8 cellular contexts compared by ENCODE assay signal in the genomic region with DNA sequence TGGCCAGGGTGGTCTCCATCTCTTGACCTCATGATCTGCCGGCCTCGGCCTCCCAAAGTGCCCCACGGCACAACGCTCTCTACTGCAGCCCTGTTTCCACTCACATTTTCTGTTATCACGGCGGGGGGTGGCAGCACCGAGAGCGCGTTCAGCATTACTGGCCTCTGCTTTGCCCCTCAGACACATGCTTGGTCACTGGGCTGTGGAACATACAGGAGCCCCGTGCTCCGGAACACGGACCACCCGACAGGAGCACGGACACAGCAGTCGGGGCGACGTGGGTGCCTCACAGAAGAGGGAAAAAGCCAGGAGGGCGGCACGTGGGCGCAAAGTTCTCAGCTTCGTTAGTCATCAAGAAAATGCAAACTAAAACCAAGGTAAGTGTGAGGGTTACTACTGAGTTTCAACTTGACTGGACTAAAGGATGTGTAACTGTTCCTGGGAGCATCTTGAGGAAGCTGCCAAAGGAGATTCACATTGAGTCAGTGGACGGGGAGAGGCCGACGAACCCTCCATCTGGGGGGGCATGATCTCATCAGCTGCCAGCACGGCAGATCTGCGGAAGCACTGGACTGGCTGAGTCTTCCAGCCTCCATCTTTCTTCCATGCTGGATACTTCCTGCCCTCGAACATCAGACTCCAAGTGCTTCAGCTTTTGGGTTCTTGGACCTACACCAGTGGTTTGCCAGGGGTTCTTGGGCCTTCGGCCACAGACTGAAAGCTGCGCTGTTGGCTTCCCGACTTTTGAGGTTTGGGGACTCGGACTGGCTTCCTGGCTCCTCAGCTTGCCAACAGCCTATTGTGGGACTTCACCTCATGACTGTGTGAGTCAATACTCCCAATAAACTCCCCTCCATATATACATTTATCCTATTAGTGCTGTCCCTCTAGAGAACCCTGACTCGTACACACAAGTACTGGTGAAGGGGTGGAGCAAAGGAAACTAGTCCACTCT.
A peak's percentile ranks its signal among the peaks of the same experiment; 100 is the strongest.
DNase-seq lines count a peak whose midpoint lies in the region; ATAC-seq and TF ChIP-seq lines count a peak whose summit lies in the region.

No MANE protein-coding gene starts in this region.

- H3K4me3 Mint-ChIP-seq in WTC11, result no peak overlapping the region

- CTCF ChIA-PET in WTC11 (lab: Charles Lee), result interaction anchor here (1.2 to 2.2 kb wide), 2 partner anchors 11 to 16 kb away, joined by 3 to 15 read pairs; no protein-coding TSS in a partner anchor

- peak overlapping the region; percentile 94 for H3K27ac Mint-ChIP-seq in WTC11

- H3K36me3 Mint-ChIP-seq in WTC11, result no peaks in the 10 kb centered on the region

- H3K27me3 Mint-ChIP-seq in WTC11 (ENCODE audit: low read depth), result no peaks in the 10 kb centered on the region

- DNase-seq in AG08395 (ENCODE audit: low spot score) (peak; percentile 59), WTC11 (ENCODE audit: low spot score) (peak; percentile 1), fibroblast of peridontal ligament (ENCODE audit: extremely low read depth) (peak; percentile 63), AG08396 (ENCODE audit: low spot score) (no peak), DMS53 (lab: John Stamatoyannopoulos, UW) (no peak), C1 segment of cervical spinal cord (lab: John Stamatoyannopoulos, UW) (no peak)
- DNase-seq in stimulated activated CD4-positive, alpha-beta T cell treated with anti-CD3 and anti-CD28 coated beads, Interleukin-4, amount 100 ng/mL, for 4 hours, result peak; percentile 40 to 64

- POLR2A ChIA-PET in WTC11 (lab: Charles Lee), result no interaction called here

- peaks cover 87% of the 10 kb centered on the region for H3K4me1 Mint-ChIP-seq in WTC11

- no peak for TF ChIP-seq CTCF in WTC11 (IDR thresholded peaks at IDR 0.05)

- no peaks in the 10 kb centered on the region for H3K9me3 Mint-ChIP-seq in WTC11

- ATAC-seq in GM21529 (IDR thresholded peaks at IDR 0.05; ENCODE audit: unreplicated experiment), result peak; percentile 61
- ATAC-seq in WTC11, result no peak

TF ChIP-seq in WTC11, 78 proteins besides CTCF, POLR2A, EP300 and RAD21:
- no peak for TF ChIP-seq MYBL2 (CRISPR knock-in tag; IDR thresholded peaks at IDR 0.05)
- TF ChIP-seq, protein P1, sequence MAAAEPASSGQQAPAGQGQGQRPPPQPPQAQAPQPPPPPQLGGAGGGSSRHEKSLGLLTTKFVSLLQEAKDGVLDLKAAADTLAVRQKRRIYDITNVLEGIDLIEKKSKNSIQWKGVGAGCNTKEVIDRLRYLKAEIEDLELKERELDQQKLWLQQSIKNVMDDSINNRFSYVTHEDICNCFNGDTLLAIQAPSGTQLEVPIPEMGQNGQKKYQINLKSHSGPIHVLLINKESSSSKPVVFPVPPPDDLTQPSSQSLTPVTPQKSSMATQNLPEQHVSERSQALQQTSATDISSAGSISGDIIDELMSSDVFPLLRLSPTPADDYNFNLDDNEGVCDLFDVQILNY (CRISPR knock-in tag; IDR thresholded peaks at IDR 0.05), result no peak
- no peak for TF ChIP-seq NFATC4 (CRISPR knock-in tag; IDR thresholded peaks at IDR 0.05)
- no peak for TF ChIP-seq TCF7 (CRISPR knock-in tag; IDR thresholded peaks at IDR 0.05; ENCODE audit: low read depth)
- no peak for TF ChIP-seq ZNF232 (CRISPR knock-in tag; IDR thresholded peaks at IDR 0.05)
- TF ChIP-seq ZNF263 (CRISPR knock-in tag; IDR thresholded peaks at IDR 0.05; ENCODE audit: low read depth), result no peak
- no peak for TF ChIP-seq TEAD1 (CRISPR knock-in tag; IDR thresholded peaks at IDR 0.05)
- no peak for TF ChIP-seq RORB (CRISPR knock-in tag; IDR thresholded peaks at IDR 0.05)
- TF ChIP-seq, protein P2, sequence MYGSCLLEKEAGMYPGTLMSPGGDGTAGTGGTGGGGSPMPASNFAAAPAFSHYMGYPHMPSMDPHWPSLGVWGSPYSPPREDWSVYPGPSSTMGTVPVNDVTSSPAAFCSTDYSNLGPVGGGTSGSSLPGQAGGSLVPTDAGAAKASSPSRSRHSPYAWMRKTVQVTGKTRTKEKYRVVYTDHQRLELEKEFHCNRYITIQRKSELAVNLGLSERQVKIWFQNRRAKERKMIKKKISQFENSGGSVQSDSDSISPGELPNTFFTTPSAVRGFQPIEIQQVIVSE (CRISPR knock-in tag; IDR thresholded peaks at IDR 0.05; ENCODE audit: borderline replicate concordance), result no peak
- TF ChIP-seq, protein P3, sequence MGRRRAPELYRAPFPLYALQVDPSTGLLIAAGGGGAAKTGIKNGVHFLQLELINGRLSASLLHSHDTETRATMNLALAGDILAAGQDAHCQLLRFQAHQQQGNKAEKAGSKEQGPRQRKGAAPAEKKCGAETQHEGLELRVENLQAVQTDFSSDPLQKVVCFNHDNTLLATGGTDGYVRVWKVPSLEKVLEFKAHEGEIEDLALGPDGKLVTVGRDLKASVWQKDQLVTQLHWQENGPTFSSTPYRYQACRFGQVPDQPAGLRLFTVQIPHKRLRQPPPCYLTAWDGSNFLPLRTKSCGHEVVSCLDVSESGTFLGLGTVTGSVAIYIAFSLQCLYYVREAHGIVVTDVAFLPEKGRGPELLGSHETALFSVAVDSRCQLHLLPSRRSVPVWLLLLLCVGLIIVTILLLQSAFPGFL (CRISPR knock-in tag; IDR thresholded peaks at IDR 0.05; ENCODE audit: borderline replicate concordance), result no peak
- TF ChIP-seq NR2C2 (CRISPR knock-in tag; IDR thresholded peaks at IDR 0.05), result no peak
- TF ChIP-seq, protein P4, sequence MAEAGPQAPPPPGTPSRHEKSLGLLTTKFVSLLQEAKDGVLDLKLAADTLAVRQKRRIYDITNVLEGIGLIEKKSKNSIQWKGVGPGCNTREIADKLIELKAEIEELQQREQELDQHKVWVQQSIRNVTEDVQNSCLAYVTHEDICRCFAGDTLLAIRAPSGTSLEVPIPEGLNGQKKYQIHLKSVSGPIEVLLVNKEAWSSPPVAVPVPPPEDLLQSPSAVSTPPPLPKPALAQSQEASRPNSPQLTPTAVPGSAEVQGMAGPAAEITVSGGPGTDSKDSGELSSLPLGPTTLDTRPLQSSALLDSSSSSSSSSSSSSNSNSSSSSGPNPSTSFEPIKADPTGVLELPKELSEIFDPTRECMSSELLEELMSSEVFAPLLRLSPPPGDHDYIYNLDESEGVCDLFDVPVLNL (CRISPR knock-in tag; IDR thresholded peaks at IDR 0.05; ENCODE audit: borderline replicate concordance, low read depth), result no peak
- TF ChIP-seq ELF4 (CRISPR knock-in tag; IDR thresholded peaks at IDR 0.05; ENCODE audit: low read depth), result no peak
- no peak for TF ChIP-seq ZNF423 (CRISPR knock-in tag; IDR thresholded peaks at IDR 0.05)
- TF ChIP-seq, protein P5, sequence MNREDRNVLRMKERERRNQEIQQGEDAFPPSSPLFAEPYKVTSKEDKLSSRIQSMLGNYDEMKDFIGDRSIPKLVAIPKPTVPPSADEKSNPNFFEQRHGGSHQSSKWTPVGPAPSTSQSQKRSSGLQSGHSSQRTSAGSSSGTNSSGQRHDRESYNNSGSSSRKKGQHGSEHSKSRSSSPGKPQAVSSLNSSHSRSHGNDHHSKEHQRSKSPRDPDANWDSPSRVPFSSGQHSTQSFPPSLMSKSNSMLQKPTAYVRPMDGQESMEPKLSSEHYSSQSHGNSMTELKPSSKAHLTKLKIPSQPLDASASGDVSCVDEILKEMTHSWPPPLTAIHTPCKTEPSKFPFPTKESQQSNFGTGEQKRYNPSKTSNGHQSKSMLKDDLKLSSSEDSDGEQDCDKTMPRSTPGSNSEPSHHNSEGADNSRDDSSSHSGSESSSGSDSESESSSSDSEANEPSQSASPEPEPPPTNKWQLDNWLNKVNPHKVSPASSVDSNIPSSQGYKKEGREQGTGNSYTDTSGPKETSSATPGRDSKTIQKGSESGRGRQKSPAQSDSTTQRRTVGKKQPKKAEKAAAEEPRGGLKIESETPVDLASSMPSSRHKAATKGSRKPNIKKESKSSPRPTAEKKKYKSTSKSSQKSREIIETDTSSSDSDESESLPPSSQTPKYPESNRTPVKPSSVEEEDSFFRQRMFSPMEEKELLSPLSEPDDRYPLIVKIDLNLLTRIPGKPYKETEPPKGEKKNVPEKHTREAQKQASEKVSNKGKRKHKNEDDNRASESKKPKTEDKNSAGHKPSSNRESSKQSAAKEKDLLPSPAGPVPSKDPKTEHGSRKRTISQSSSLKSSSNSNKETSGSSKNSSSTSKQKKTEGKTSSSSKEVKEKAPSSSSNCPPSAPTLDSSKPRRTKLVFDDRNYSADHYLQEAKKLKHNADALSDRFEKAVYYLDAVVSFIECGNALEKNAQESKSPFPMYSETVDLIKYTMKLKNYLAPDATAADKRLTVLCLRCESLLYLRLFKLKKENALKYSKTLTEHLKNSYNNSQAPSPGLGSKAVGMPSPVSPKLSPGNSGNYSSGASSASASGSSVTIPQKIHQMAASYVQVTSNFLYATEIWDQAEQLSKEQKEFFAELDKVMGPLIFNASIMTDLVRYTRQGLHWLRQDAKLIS (CRISPR knock-in tag; IDR thresholded peaks at IDR 0.05; ENCODE audit: borderline replicate concordance), result no peak

Comparison
In these comparisons a context has a peak if more than half of its experiments do, and no peak if none do; other contexts are left out.
1. DNase-seq: peak in AG08395 (single experiment), WTC11 (single experiment), fibroblast of peridontal ligament (single experiment) and stimulated activated CD4-positive, alpha-beta T cell treated with anti-CD3 and anti-CD28 coated beads, Interleukin-4, amount 100 ng/mL, for 4 hours (2 of 2); none in AG08396 (single experiment), DMS53 (single experiment) and C1 segment of cervical spinal cord (0 of 14).